Comparison of ENCODE assay signal across 8 cellular contexts in genomic region chr2:61135510-61135909, GRCh38. TPM values are rescaled to one million over a fixed set of nuclear protein-coding genes. Genes with fewer than 3 reads are reported as not detected.
DNase-seq lines count a peak whose midpoint lies in the region; ATAC-seq, FAIRE-seq and TF ChIP-seq lines count a peak whose summit lies in the region.

No MANE protein-coding gene starts in this region.

- peak; percentile 51 for ATAC-seq in activated CD4-positive, alpha-beta T cell treated with anti-CD3 and anti-CD28 coated beads for 36 hours
- peak; percentile 88 for ATAC-seq in PC-3
- no peak for ATAC-seq in GM18868 (IDR thresholded peaks at IDR 0.05; ENCODE audit: unreplicated experiment)

- H3K9ac ChIP-seq in PC-3 (ENCODE audit: low read length), result no peak overlapping the region

- peak; percentile 9 for DNase-seq in activated CD4-positive, alpha-beta T cell treated with anti-CD3 and anti-CD28 coated beads for 36 hours
- no peak for DNase-seq in activated CD4-positive, alpha-beta T cell treated with anti-CD3 and anti-CD28 coated beads, Interleukin-2, amount 10 ng/mL, durations not matched to agents 7 days and 5 days
- DNase-seq in PC-3 (peak; percentile 52), fibroblast of mammary gland (ENCODE audit: low read depth) (peak; percentile 57), small intestine (peak; percentile 39), cortex of kidney (lab: John Stamatoyannopoulos, UW) (no peak)
- DNase-seq in activated T-cell treated with anti-CD3 and anti-CD28 coated beads, Interleukin-2, amount 50 U/mL, for 1 hour, result no peak

- BruUV-seq in PC-3 (replicated peaks; lab: Mats Ljungman, UMichigan), result no TSS peak

- H3K4me2 ChIP-seq in PC-3 (ENCODE audit: low read length), result no peak overlapping the region

- no peak overlapping the region for H3K4me3 Mint-ChIP-seq in activated CD4-positive, alpha-beta T cell treated with anti-CD3 and anti-CD28 coated beads for 36 hours
- no peak overlapping the region for H3K4me3 Mint-ChIP-seq in activated CD4-positive, alpha-beta T cell treated with anti-CD3 and anti-CD28 coated beads, Interleukin-2, amount 10 ng/mL, durations not matched to agents 7 days and 5 days

- 10 to 19% (median 11%) methylated on average over 3 of the region's 3 CpGs for WGBS in small intestine, 3 donors

- H3K4me1 ChIP-seq in PC-3 (ENCODE audit: insufficient read depth, low read length) (no peaks in the 10 kb centered on the region), small intestine (ENCODE audit: control insufficient read depth in 2 of 2, insufficient read depth in 1 of 2, low read depth in 1 of 2, low read length in 1 of 2) (no peaks in the 10 kb centered on the region)

- H3F3A ChIP-seq in PC-3 (ENCODE audit: low read length, unreplicated experiment), result peaks cover 5% of the 10 kb centered on the region

- H3K4me3 ChIP-seq in PC-3 (ENCODE audit: low read length) (no peak overlapping the region), fibroblast of mammary gland (ENCODE audit: control insufficient read depth, low read depth, low read length) (no peak overlapping the region), small intestine (ENCODE audit: low read depth in 1 of 2, low read length in 2 of 2) (no peak overlapping the region)

- CTCF ChIA-PET in activated CD4-positive, alpha-beta T cell treated with anti-CD3 and anti-CD28 coated beads for 36 hours (lab: Charles Lee), result interaction anchor here (0.6 to 1.2 kb wide), 6 partner anchors 14 to 568 kb away, joined by 3 read pairs; no protein-coding TSS in a partner anchor
- CTCF ChIA-PET in activated CD4-positive, alpha-beta T cell treated with anti-CD3 and anti-CD28 coated beads, Interleukin-2, amount 10 ng/mL, durations not matched to agents 7 days and 5 days (lab: Charles Lee), result interaction anchor here (0.8 kb wide), 1 partner anchor 10 kb away, joined by 4 read pairs; no protein-coding TSS in a partner anchor
- CTCF ChIA-PET in PC-3 (lab: Charles Lee), result interaction anchor here (0.5 to 1.2 kb wide), 11 partner anchors 9 to 762 kb away, joined by 3 to 6 read pairs (median 4); no protein-coding TSS in a partner anchor

- H3K27me3 Mint-ChIP-seq in activated CD4-positive, alpha-beta T cell treated with anti-CD3 and anti-CD28 coated beads for 36 hours, result no peaks in the 10 kb centered on the region
- no peaks in the 10 kb centered on the region for H3K27me3 Mint-ChIP-seq in activated CD4-positive, alpha-beta T cell treated with anti-CD3 and anti-CD28 coated beads, Interleukin-2, amount 10 ng/mL, durations not matched to agents 7 days and 5 days

- no peaks in the 10 kb centered on the region for H3K79me2 ChIP-seq in PC-3 (ENCODE audit: low read length)

- H3K9me2 ChIP-seq in PC-3 (replicated peaks; ENCODE audit: low read length), result no peaks in the 10 kb centered on the region

- FAIRE-seq in small intestine (lab: Jason Lieb, UNC), result no peak

- no peak overlapping the region for H3K27ac ChIP-seq in PC-3 (ENCODE audit: low read length)
- H3K27ac ChIP-seq in small intestine (ENCODE audit: low read depth in 1 of 2, low read length in 1 of 2), result no peak overlapping the region

- POLR2A ChIA-PET in activated CD4-positive, alpha-beta T cell treated with anti-CD3 and anti-CD28 coated beads for 36 hours (lab: Charles Lee), result no interaction called here
- POLR2A ChIA-PET in activated CD4-positive, alpha-beta T cell treated with anti-CD3 and anti-CD28 coated beads, Interleukin-2, amount 10 ng/mL, durations not matched to agents 7 days and 5 days (lab: Charles Lee), result no interaction called here
- POLR2A ChIA-PET in PC-3 (lab: Charles Lee; ENCODE audit: unreplicated experiment), result interaction anchor here (0.5 kb wide), 1 partner anchor 143 kb away, joined by 4 read pairs; no protein-coding TSS in a partner anchor

- peak overlapping the region; percentile 56 for H2AFZ ChIP-seq in PC-3 (ENCODE audit: low read length)

- intact Hi-C loops in activated CD4-positive, alpha-beta T cell treated with anti-CD3 and anti-CD28 coated beads for 36 hours (cut with DNase I, micrococcal nuclease), result loop anchor here in 1 of 2 experiments (10.0 kb wide), 1 partner anchor 519 kb away; no protein-coding TSS in a partner anchor
- intact Hi-C loops in PC-3 (cut with micrococcal nuclease), result loop anchor here (2.0 to 10.0 kb wide), 2 partner anchors 497 to 759 kb away; no protein-coding TSS in a partner anchor

- H3K36me3 Mint-ChIP-seq in activated CD4-positive, alpha-beta T cell treated with anti-CD3 and anti-CD28 coated beads for 36 hours (ENCODE audit: low read depth), result no peaks in the 10 kb centered on the region
- no peaks in the 10 kb centered on the region for H3K36me3 Mint-ChIP-seq in activated CD4-positive, alpha-beta T cell treated with anti-CD3 and anti-CD28 coated beads, Interleukin-2, amount 10 ng/mL, durations not matched to agents 7 days and 5 days (ENCODE audit: low read depth)

- H3K36me3 ChIP-seq in PC-3 (ENCODE audit: low read depth, low read length) (no peaks in the 10 kb centered on the region), small intestine (ENCODE audit: control insufficient read depth in 2 of 2, insufficient read depth in 2 of 2, low read length in 2 of 2) (no peaks in the 10 kb centered on the region)

- peak; percentile 66 for TF ChIP-seq CTCF in PC-3 (conservative IDR thresholded peaks at IDR 0.05; ENCODE audit: low read depth, low read length)
- TF ChIP-seq CTCF in fibroblast of mammary gland (conservative IDR thresholded peaks at IDR 0.05; ENCODE audit: control insufficient read depth, insufficient read depth, low read depth, low read length), result peak; percentile 38

- H3K4me1 Mint-ChIP-seq in activated CD4-positive, alpha-beta T cell treated with anti-CD3 and anti-CD28 coated beads for 36 hours, result no peaks in the 10 kb centered on the region
- peaks cover 3% of the 10 kb centered on the region for H3K4me1 Mint-ChIP-seq in activated CD4-positive, alpha-beta T cell treated with anti-CD3 and anti-CD28 coated beads, Interleukin-2, amount 10 ng/mL, durations not matched to agents 7 days and 5 days

- H3K27me3 ChIP-seq in PC-3 (ENCODE audit: low read length) (no peaks in the 10 kb centered on the region), small intestine (ENCODE audit: control insufficient read depth in 2 of 2, insufficient read depth in 2 of 2, low read length in 2 of 2) (no peaks in the 10 kb centered on the region)

- H3K9me3 ChIP-seq in PC-3 (ENCODE audit: low read length) (no peaks in the 10 kb centered on the region), small intestine (ENCODE audit: control insufficient read depth, low read depth) (no peaks in the 10 kb centered on the region)

- no peak overlapping the region for H3K27ac Mint-ChIP-seq in activated CD4-positive, alpha-beta T cell treated with anti-CD3 and anti-CD28 coated beads for 36 hours
- no peak overlapping the region for H3K27ac Mint-ChIP-seq in activated CD4-positive, alpha-beta T cell treated with anti-CD3 and anti-CD28 coated beads, Interleukin-2, amount 10 ng/mL, durations not matched to agents 7 days and 5 days

- no peaks in the 10 kb centered on the region for H3K9me3 Mint-ChIP-seq in activated CD4-positive, alpha-beta T cell treated with anti-CD3 and anti-CD28 coated beads for 36 hours (ENCODE audit: low read depth)
- H3K9me3 Mint-ChIP-seq in activated CD4-positive, alpha-beta T cell treated with anti-CD3 and anti-CD28 coated beads, Interleukin-2, amount 10 ng/mL, durations not matched to agents 7 days and 5 days, result no peaks in the 10 kb centered on the region

- H4K20me1 ChIP-seq in PC-3 (ENCODE audit: low read length), result no peaks in the 10 kb centered on the region

RNA-seq across cellular contexts. Expression of gene C2orf74, which starts 26.5 kb away (rescaled TPM):
- 10 to 100 TPM; 10.0 to 14.2 TPM for total RNA-seq in activated CD4-positive, alpha-beta T cell treated with anti-CD3 and anti-CD28 coated beads for 36 hours
- 1 to 10 TPM; 7.1 to 9.1 TPM for total RNA-seq in activated CD4-positive, alpha-beta T cell treated with anti-CD3 and anti-CD28 coated beads, Interleukin-2, amount 10 ng/mL, durations not matched to agents 7 days and 5 days
- 12.2 and 16.8 TPM in 2 replicates for total RNA-seq in PC-3 (2014; rRNA removed)
- polyA plus RNA-seq in small intestine, result 1 to 10 TPM; 2.2 to 9.9 (median 5.1) TPM

Comparison
In these comparisons a context has a peak if more than half of its experiments do, and no peak if none do; other contexts are left out.
1. DNase-seq: peak in activated CD4-positive, alpha-beta T cell treated with anti-CD3 and anti-CD28 coated beads for 36 hours (single experiment), PC-3 (single experiment), fibroblast of mammary gland (single experiment) and small intestine (single experiment); none in activated CD4-positive, alpha-beta T cell treated with anti-CD3 and anti-CD28 coated beads, Interleukin-2, amount 10 ng/mL, durations not matched to agents 7 days and 5 days (single experiment), activated T-cell treated with anti-CD3 and anti-CD28 coated beads, Interleukin-2, amount 50 U/mL, for 1 hour (single experiment) and cortex of kidney (single experiment).